ENCODE assay signal across 10 cellular contexts in the genomic region with DNA sequence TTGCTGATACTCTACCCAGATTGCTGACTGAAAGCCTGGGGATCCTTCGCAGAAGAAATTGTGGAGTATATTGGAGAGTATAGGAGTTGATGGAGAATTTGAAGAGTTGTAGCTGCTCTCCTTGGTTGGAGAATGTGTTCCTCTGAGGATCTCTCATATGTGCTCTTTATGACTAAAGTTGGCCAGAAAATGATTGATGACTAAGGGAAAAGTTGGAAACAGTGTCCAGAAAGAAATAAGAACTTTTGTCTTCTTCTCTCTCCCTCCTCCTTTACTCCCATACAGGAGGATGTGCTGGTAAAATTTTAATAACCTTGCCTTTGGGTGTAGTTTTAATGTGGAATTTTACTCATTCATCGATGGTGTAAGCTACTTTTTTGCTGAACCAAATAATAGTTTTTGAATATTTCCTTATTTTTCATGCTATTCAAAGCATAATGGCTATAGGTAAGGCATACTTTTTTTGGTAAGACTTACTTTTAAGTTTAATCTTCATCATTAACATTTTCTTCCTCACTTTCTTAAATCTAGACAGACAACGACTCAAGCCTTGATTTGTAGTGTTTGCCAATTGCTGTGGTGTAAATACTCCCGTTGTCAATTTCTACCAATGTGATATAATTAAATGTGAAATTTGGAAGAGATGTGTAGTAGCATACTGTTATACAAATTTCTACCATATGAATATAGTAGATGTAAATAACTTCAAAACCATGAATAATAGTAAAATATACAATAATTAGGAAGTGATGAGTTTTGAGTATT. TPM values are rescaled to one million over a fixed set of nuclear protein-coding genes. Genes with fewer than 3 reads are reported as not detected.
"Had no signal": no experiment of that assay in that cellular context is flagged by ENCODE, and none has a peak within 500 bp of the region (broad histone marks: within the 10 kb centered on the region; RNA-seq: fewer than 3 reads in every experiment).

No MANE protein-coding gene starts in this region.

- H3K9ac ChIP-seq: GM23248 had no signal

- H2AFZ ChIP-seq: GM23248 had no signal

- H3K36me3 ChIP-seq: HAP-1 had no signal

- ATAC-seq: HCT116 had no signal

- H3K4me1 ChIP-seq: HAP-1 had no signal

- DNase-seq: GM23248, GOT3, H7, KG1 had no signal

- H3K4me3 ChIP-seq: GM23248, HAP-1 had no signal

- H3K27ac ChIP-seq: GM23248, HL-60 had no signal

- H3K9me3 ChIP-seq: HAP-1 had no signal

RNA-seq across cellular contexts. Expression of gene C1orf141, which starts 13.7 kb away (rescaled TPM):
- total RNA-seq: GM23248, H4, H7, HT1080 had no signal
- polyA plus RNA-seq: GM23248, IgD-negative memory B cell had no signal

RNA-seq across cellular contexts. Expression of gene IL23R, which starts 45.2 kb away (rescaled TPM):
- total RNA-seq: GM23248, H4, H7 had no signal
- polyA plus RNA-seq: GM23248, IgD-negative memory B cell had no signal
